ENCODE assay signal across 27 cellular contexts in genomic region chr3:34865350-34865749, GRCh38.
"Had no signal": no experiment of that assay in that cellular context is flagged by ENCODE, and none has a peak within 500 bp of the region (broad histone marks: within the 10 kb centered on the region; RNA-seq: fewer than 3 reads in every experiment).

No MANE protein-coding gene starts in this region.

- H3K36me3 Mint-ChIP-seq: mesothelial cell of epicardium; naive B cell; natural killer cell; stimulated activated naive B cell treated with anti-CD40 and anti-IgM and Interleukin-4, amounts not matched to agents 10 μg/mL and 1 μg/mL and 100 μg/mL, for 72 hours had no signal

- H2AFZ ChIP-seq: hepatocyte had no signal

- DNase-seq: islet precursor cell; left ventricle myocardium inferior; mesendoderm; naive B cell; natural killer cell; nephron progenitor cell; ovary; retina; right cardiac atrium; stimulated activated CD4-positive, alpha-beta T cell treated with anti-CD3 and anti-CD28 coated beads, Interleukin-12 subunit alpha, Interleukin-12 subunit beta, amount 100 ng/mL, for 4 hours; stimulated activated CD4-positive, alpha-beta T cell treated with anti-CD3 and anti-CD28 coated beads, Interleukin-15, amount 100 ng/mL, for 24 hours; stimulated activated CD4-positive, alpha-beta T cell treated with anti-CD3 and anti-CD28 coated beads, Interleukin-2, amount 100 ng/mL, for 24 hours; stimulated activated CD4-positive, alpha-beta T cell treated with anti-CD3 and anti-CD28 coated beads, Interleukin-4, amount 100 ng/mL, for 1 hour; stimulated activated naive B cell treated with anti-CD40 and anti-IgM and Interleukin-4, amounts not matched to agents 10 μg/mL and 1 μg/mL and 100 μg/mL, for 72 hours; stimulated activated naive CD8-positive, alpha-beta T cell treated with anti-CD3 and anti-CD28 coated beads, Interleukin-15, Interleukin-2, amounts not matched to agents 100 U/mL and 50 U/mL, for 24 hours; stomach; testis; thyroid gland; transverse colon; upper lobe of left lung had no signal

- ATAC-seq: natural killer cell; right cardiac atrium; sciatic nerve; stimulated activated naive B cell treated with anti-CD40 and anti-IgM and Interleukin-4, amounts not matched to agents 10 μg/mL and 1 μg/mL and 100 μg/mL, for 72 hours; stimulated activated naive CD8-positive, alpha-beta T cell treated with anti-CD3 and anti-CD28 coated beads, Interleukin-15, Interleukin-2, amounts not matched to agents 100 U/mL and 50 U/mL, for 24 hours had no signal

- H3K27ac Mint-ChIP-seq: mesothelial cell of epicardium; naive B cell; natural killer cell; nephron progenitor cell; progenitor cell of endocrine pancreas; stimulated activated naive B cell treated with anti-CD40 and anti-IgM and Interleukin-4, amounts not matched to agents 10 μg/mL and 1 μg/mL and 100 μg/mL, for 72 hours had no signal

- H3K27me3 ChIP-seq: hepatocyte, ovary, stomach, testis, thyroid gland, transverse colon, vagina had no signal

- H3K9me3 Mint-ChIP-seq: mesothelial cell of epicardium; naive B cell; nephron progenitor cell; stimulated activated naive B cell treated with anti-CD40 and anti-IgM and Interleukin-4, amounts not matched to agents 10 μg/mL and 1 μg/mL and 100 μg/mL, for 72 hours had no signal

- H3K4me1 ChIP-seq: left ventricle myocardium inferior, stomach, testis, thyroid gland, transverse colon, upper lobe of left lung, vagina had no signal

- H3K27me3 Mint-ChIP-seq: progenitor cell of endocrine pancreas had no signal

- H3K36me3 ChIP-seq: left ventricle myocardium inferior, ovary, stomach, thyroid gland, transverse colon, upper lobe of left lung, vagina had no signal

- H3K79me2 ChIP-seq: hepatocyte had no signal

- H3K4me3 ChIP-seq: hepatocyte, left ventricle myocardium inferior, lung, ovary, skin epidermis, stomach, testis, thyroid gland, transverse colon, upper lobe of left lung, vagina had no signal

- H3K27ac ChIP-seq: hepatocyte, left ventricle myocardium inferior, ovary, skin epidermis, stomach, testis, thyroid gland, transverse colon, upper lobe of left lung, vagina had no signal

- H3K4me3 Mint-ChIP-seq: mesothelial cell of epicardium; naive B cell; natural killer cell; nephron progenitor cell; stimulated activated naive B cell treated with anti-CD40 and anti-IgM and Interleukin-4, amounts not matched to agents 10 μg/mL and 1 μg/mL and 100 μg/mL, for 72 hours had no signal

- H3K4me2 ChIP-seq: hepatocyte had no signal

- H3K9me3 ChIP-seq: left ventricle myocardium inferior, ovary, stomach, testis, thyroid gland, transverse colon, upper lobe of left lung, vagina had no signal

- H3K4me1 Mint-ChIP-seq: natural killer cell, nephron progenitor cell had no signal
